ENCODE assay signal across 22 cellular contexts in genomic region chr19:5264453-5264852, GRCh38.
"Had no signal": no experiment of that assay in that cellular context is flagged by ENCODE, and none has a peak within 500 bp of the region (broad histone marks: within the 10 kb centered on the region; RNA-seq: fewer than 3 reads in every experiment).

No MANE protein-coding gene starts in this region.

- H3K4me1 Mint-ChIP-seq: endodermal cell, memory B cell had no signal

- H3K4me1 ChIP-seq: colonic mucosa, left lung, lower lobe of right lung, parathyroid adenoma, stomach, transverse colon had no signal

- H2AFZ ChIP-seq: parathyroid adenoma had no signal

- DNase-seq: cerebellar nuclear complex; colonic mucosa; dermis blood vessel endothelial cell; endodermal cell; foreskin melanocyte; lower lobe of right lung; nucleus accumbens; retina; stimulated activated CD4-positive, alpha-beta T cell treated with anti-CD3 and anti-CD28 coated beads, Interleukin-12 subunit alpha, Interleukin-12 subunit beta, amount 100 ng/mL, for 4 hours; stimulated activated naive CD4-positive, alpha-beta T cell; stomach; substantia nigra; transverse colon had no signal

- H3K9ac ChIP-seq: parathyroid adenoma had no signal

- H3K9me3 ChIP-seq: colonic mucosa, left lung, lower lobe of right lung, prostate gland, stomach, thoracic aorta, transverse colon had no signal

- H3K4me3 Mint-ChIP-seq: endodermal cell, memory B cell, mesothelial cell of epicardium had no signal

- H3K27ac ChIP-seq: cardiac muscle cell, colonic mucosa, left lung, lower lobe of right lung, parathyroid adenoma, prostate gland, skin epidermis, stomach, thoracic aorta, transverse colon had no signal

- H3K27me3 ChIP-seq: cardiac muscle cell, colonic mucosa, left lung, stomach, transverse colon had no signal

- H3K27ac Mint-ChIP-seq: endodermal cell, memory B cell, mesothelial cell of epicardium had no signal

- H3K36me3 Mint-ChIP-seq: memory B cell had no signal

- ATAC-seq: left lung, lower lobe of right lung, sciatic nerve had no signal

- H3K9me3 Mint-ChIP-seq: endodermal cell, memory B cell, mesothelial cell of epicardium had no signal

- H3K4me3 ChIP-seq: cardiac muscle cell, colonic mucosa, left lung, lower lobe of right lung, prostate gland, skin epidermis, stomach, thoracic aorta, transverse colon had no signal

- H3K36me3 ChIP-seq: colonic mucosa, prostate gland, transverse colon had no signal
